Comparison of ENCODE assay signal across 8 cellular contexts in the genomic region with DNA sequence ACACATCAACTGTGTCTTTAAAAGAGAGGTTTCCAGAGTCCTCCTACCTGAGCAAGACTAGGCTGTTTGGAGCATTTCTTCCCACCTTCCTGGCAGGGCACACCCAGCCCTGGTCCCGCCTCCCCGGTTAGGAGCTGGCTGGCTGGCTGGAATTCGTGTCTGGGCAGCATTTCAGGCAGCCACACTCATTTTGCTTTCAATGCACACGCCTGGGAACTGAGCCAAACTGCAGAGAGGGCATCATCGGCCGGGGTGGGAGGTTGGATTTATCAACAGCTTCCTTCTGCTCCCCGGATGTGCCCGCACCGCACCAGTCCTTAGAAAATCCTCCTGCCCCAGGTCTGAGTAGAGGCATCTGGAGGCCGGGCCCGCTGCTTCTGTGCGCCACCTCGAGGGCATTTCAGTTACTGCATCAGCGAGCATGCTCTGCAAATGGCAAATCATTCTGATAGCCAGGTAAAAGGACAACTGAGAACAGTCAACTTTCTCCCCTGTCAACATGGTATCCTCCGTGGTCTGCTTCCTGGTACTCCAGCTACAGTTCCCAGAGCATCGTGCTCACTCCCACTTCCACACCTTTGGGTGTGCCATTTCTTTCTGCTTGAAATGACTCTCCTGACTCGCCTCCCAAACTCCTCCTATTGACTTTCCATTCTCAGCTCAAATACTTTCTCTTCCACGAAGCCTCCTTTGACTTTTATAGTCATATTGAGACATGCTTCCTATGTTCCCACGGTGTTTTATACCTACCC. TPM values are rescaled to one million over a fixed set of nuclear protein-coding genes. Genes with fewer than 3 reads are reported as not detected.
DNase-seq lines count a peak whose midpoint lies in the region; ATAC-seq and TF ChIP-seq lines count a peak whose summit lies in the region.

No MANE protein-coding gene starts in this region.

- H3K36me3 ChIP-seq in H7 (replicated peaks; ENCODE audit: control insufficient read depth, insufficient read depth, low read length) (no peaks in the 10 kb centered on the region), kidney epithelial cell (ENCODE audit: control insufficient read depth, insufficient read depth, low read length) (no peaks in the 10 kb centered on the region)

- peak; percentile 95 for TF ChIP-seq CTCF in kidney epithelial cell (IDR thresholded peaks at IDR 0.05; ENCODE audit: insufficient read depth, low read length, poor library complexity, severe bottlenecking)

- H3K27me3 ChIP-seq in H7 (ENCODE audit: control insufficient read depth, insufficient read depth, low read length) = peaks cover 71% of the 10 kb centered on the region
- H3K27me3 ChIP-seq in kidney epithelial cell (ENCODE audit: control insufficient read depth, insufficient read depth, low read length) = no peaks in the 10 kb centered on the region

- peak; percentile 84 to 91 for ATAC-seq in activated CD4-positive, CD25-positive, alpha-beta regulatory T cell treated with anti-CD3 and anti-CD28 coated beads, Interleukin-2, amount 50 U/mL, for 24 hours
- no peak for ATAC-seq in HG03097 (IDR thresholded peaks at IDR 0.05; ENCODE audit: low FRiP score, unreplicated experiment)

- H3K4me3 ChIP-seq in H7 (ENCODE audit: insufficient read depth, low read depth, low read length) (no peak overlapping the region), kidney epithelial cell (ENCODE audit: low read depth, low read length) (no peak overlapping the region)

- DNase-seq in AG08396 (ENCODE audit: low spot score) = peak; percentile 89
- peak; percentile 89 for DNase-seq in H7
- DNase-seq in NCI-H345 (lab: John Stamatoyannopoulos, UW) = peak; percentile 99
- DNase-seq in cerebellum (ENCODE audit: low spot score) = peak; percentile 83
- peak; percentile 91 for DNase-seq in kidney epithelial cell (ENCODE audit: low read depth)
- peak; percentile 91 for DNase-seq in stimulated activated CD4-positive, alpha-beta T cell treated with anti-CD3 and anti-CD28 coated beads, Interleukin-15, amount 100 ng/mL, for 24 hours

RNA-seq across cellular contexts. Expression of gene TCEA3, which starts 20.6 kb away (rescaled TPM):
- 0.24 and 0.37 TPM in 2 replicates for total RNA-seq in H7 (2014; rRNA removed; shearing (Covaris generic))
- total RNA-seq in cerebellum = 4.7 TPM
- 3.7 and 6.8 TPM in 2 replicates for total RNA-seq in kidney epithelial cell

RNA-seq across cellular contexts. Expression of gene ZNF436, which starts 34.3 kb away (rescaled TPM):
- total RNA-seq in H7 (2014; rRNA removed; shearing (Covaris generic)) = 1.6 and 3.2 TPM in 2 replicates
- total RNA-seq in cerebellum = 63.0 TPM
- 7.3 and 11.7 TPM in 2 replicates for total RNA-seq in kidney epithelial cell

RNA-seq across cellular contexts. Expression of gene HNRNPR, which starts 59.8 kb away (rescaled TPM):
- 124 and 148 TPM in 2 replicates for total RNA-seq in H7 (2014; rRNA removed; shearing (Covaris generic))
- total RNA-seq in cerebellum (149 TPM), kidney epithelial cell (75.7 and 82.2 TPM in 2 replicates)
